Comparison of ENCODE assay signal across 9 cellular contexts in genomic region chr10:31490858-31491504, GRCh38.
DNase-seq lines count a peak whose midpoint lies in the region; ATAC-seq, FAIRE-seq and TF ChIP-seq lines count a peak whose summit lies in the region.
"Had no signal": no experiment of that assay in that cellular context is flagged by ENCODE, and none has a peak within 500 bp of the region (broad histone marks: within the 10 kb centered on the region; RNA-seq: fewer than 3 reads in every experiment).

No MANE protein-coding gene starts in this region.

- FAIRE-seq in D721Med (lab: Jason Lieb, UNC) (peak; percentile 51), RCC 7860 (lab: Jason Lieb, UNC) (no peak)

- H3K27me3 ChIP-seq in esophagus squamous epithelium: no peaks in the 10 kb centered on the region

- H3K27ac ChIP-seq in esophagus squamous epithelium: no peak overlapping the region

- H3K4me3 ChIP-seq in esophagus squamous epithelium: no peak overlapping the region

- DNase-seq in D721Med (ENCODE audit: insufficient read length, low spot score) (no peak), RCC 7860 (ENCODE audit: low spot score) (peak; percentile 39), esophagus squamous epithelium (lab: John Stamatoyannopoulos, UW) (no peak), osteocyte (ENCODE audit: extremely low spot score, unreplicated experiment) (no peak)

- TF ChIP-seq CTCF in D721Med (IDR thresholded peaks at IDR 0.05; ENCODE audit: insufficient read depth, missing control alignments) (peak; percentile 24), esophagus squamous epithelium (IDR thresholded peaks at IDR 0.05) (peak in 4 of 6 experiments; percentile 32 to 60 (median 46)), osteocyte (IDR thresholded peaks at IDR 0.05) (peak; percentile 60)

- no peaks in the 10 kb centered on the region for H3K4me1 Mint-ChIP-seq in osteocyte (ENCODE audit: unreplicated experiment)

- H3K27ac Mint-ChIP-seq in osteocyte (ENCODE audit: unreplicated experiment): no peak overlapping the region

- no peak overlapping the region for H3K4me3 Mint-ChIP-seq in osteocyte (ENCODE audit: unreplicated experiment)
- H3K4me3 Mint-ChIP-seq: naive thymus-derived CD8-positive, alpha-beta T cell had no signal

- WGBS in esophagus squamous epithelium, 2 donors: 88 to 100% methylated on average over 1 of the region's 1 CpG

- H3K27me3 Mint-ChIP-seq in osteocyte (ENCODE audit: unreplicated experiment): no peaks in the 10 kb centered on the region
- H3K27me3 Mint-ChIP-seq: naive thymus-derived CD8-positive, alpha-beta T cell had no signal

- ATAC-seq in GM21528 (IDR thresholded peaks at IDR 0.05; ENCODE audit: low FRiP score, unreplicated experiment) (peak; percentile 57), HG03520 (IDR thresholded peaks at IDR 0.05; ENCODE audit: unreplicated experiment) (no peak), HG02981 (IDR thresholded peaks at IDR 0.05; ENCODE audit: unreplicated experiment) (no peak), HG03432 (IDR thresholded peaks at IDR 0.05; ENCODE audit: unreplicated experiment) (no peak)

- intact Hi-C loops in esophagus squamous epithelium (cut with DNase I): no loop called here

- no peaks in the 10 kb centered on the region for H3K9me3 ChIP-seq in esophagus squamous epithelium

- no peak for TF ChIP-seq POLR2A in esophagus squamous epithelium (IDR thresholded peaks at IDR 0.05)

- peaks cover 21% of the 10 kb centered on the region for H3K9me3 Mint-ChIP-seq in osteocyte (ENCODE audit: unreplicated experiment)

- no peaks in the 10 kb centered on the region for H3K4me1 ChIP-seq in esophagus squamous epithelium

- H3K36me3 Mint-ChIP-seq in osteocyte (ENCODE audit: unreplicated experiment): peaks cover 31% of the 10 kb centered on the region

- no peaks in the 10 kb centered on the region for H3K36me3 ChIP-seq in esophagus squamous epithelium
